In the genomic region with DNA sequence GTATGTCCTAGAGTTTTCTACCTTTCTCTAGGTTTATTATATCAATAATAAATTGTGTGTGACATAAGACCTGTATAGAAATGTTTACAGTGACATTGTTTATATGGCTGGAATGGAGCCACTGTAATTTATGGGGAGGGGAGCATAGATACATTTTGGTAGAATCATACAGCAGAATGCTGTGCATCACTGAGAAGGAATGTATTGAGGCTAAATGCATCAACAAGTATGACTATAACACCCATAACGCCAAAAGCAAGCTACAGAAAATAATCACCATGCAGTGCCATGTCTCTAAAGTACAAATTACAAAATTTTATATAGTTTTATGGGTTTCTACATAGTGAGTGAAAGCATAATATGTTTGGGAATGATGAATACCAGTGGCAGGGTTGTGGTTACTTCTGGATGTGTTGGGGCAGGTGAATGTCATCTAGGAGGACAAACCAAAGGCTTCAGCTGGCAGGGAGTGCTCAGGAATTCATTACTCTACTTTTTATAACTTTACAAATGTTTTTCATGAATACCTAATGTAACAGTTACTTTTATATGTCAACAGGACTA, we compare ENCODE assay signal across 14 cellular contexts.
DNase-seq lines count a peak whose midpoint lies in the region; ATAC-seq and TF ChIP-seq lines count a peak whose summit lies in the region.
"Had no signal": no experiment of that assay in that cellular context is flagged by ENCODE, and none has a peak within 500 bp of the region (broad histone marks: within the 10 kb centered on the region; RNA-seq: fewer than 3 reads in every experiment).

No MANE protein-coding gene starts in this region.

- H3K4me3 ChIP-seq in AG10803 (ENCODE audit: low read length) = no peak overlapping the region
- no peak overlapping the region for H3K4me3 ChIP-seq in adipocyte (ENCODE audit: low read length)
- no peak overlapping the region for H3K4me3 ChIP-seq in vagina

- H3K27ac ChIP-seq in foreskin keratinocyte = no peak overlapping the region
- no peak overlapping the region for H3K27ac ChIP-seq in vagina

- peaks cover 13% of the 10 kb centered on the region for H3K36me3 Mint-ChIP-seq in HFFc6 (ENCODE audit: low read depth)
- H3K36me3 Mint-ChIP-seq: CD4-positive, CD25-positive, alpha-beta regulatory T cell had no signal

- H3K36me3 ChIP-seq in adipocyte (ENCODE audit: control insufficient read depth, insufficient read depth, low read length, severe bottlenecking) (no peaks in the 10 kb centered on the region), vagina (no peaks in the 10 kb centered on the region)
- H3K36me3 ChIP-seq: BE2C had no signal

- no peak overlapping the region for H3K4me3 Mint-ChIP-seq in HFFc6
- H3K4me3 Mint-ChIP-seq: CD4-positive, CD25-positive, alpha-beta regulatory T cell; H9 had no signal

- DNase-seq in AG10803 (ENCODE audit: low read depth) (peak; percentile 12), HFFc6 (peak; percentile 28), adipocyte (ENCODE audit: low read depth) (peak; percentile 43), foreskin keratinocyte (peak; percentile 59 to 82), NCI-H82 treated with DMSO at 0.1 percent for 48 hours (lab: John Stamatoyannopoulos, UW; ENCODE audit: unreplicated experiment) (no peak), vagina (ENCODE audit: extremely low spot score in 2 of 2) (no peak), RPMI8226 (no peak)
- DNase-seq: BE2C; C1 segment of cervical spinal cord; Caco-2; CD4-positive, CD25-positive, alpha-beta regulatory T cell; GF-D8; H9 had no signal

- H3K27me3 Mint-ChIP-seq in HFFc6 (ENCODE audit: insufficient read depth) = no peaks in the 10 kb centered on the region
- H3K27me3 Mint-ChIP-seq: CD4-positive, CD25-positive, alpha-beta regulatory T cell had no signal

- H3K9me3 Mint-ChIP-seq in HFFc6 = peaks cover 20% of the 10 kb centered on the region

- peaks cover 8% of the 10 kb centered on the region for H3K9me3 ChIP-seq in adipocyte (ENCODE audit: control insufficient read depth, low read length)
- no peaks in the 10 kb centered on the region for H3K9me3 ChIP-seq in vagina
- H3K9me3 ChIP-seq: BE2C, Caco-2 had no signal

- ATAC-seq in foreskin keratinocyte = no peak
- ATAC-seq: HepG2 had no signal

- peaks cover 54% of the 10 kb centered on the region for H3K4me1 Mint-ChIP-seq in HFFc6 (ENCODE audit: low read depth)
- H3K4me1 Mint-ChIP-seq: CD4-positive, CD25-positive, alpha-beta regulatory T cell; H9 had no signal

- intact Hi-C loops in vagina (cut with DNase I) = no loop called here

- peak overlapping the region; percentile 36 for H3K27ac Mint-ChIP-seq in HFFc6
- H3K27ac Mint-ChIP-seq: CD4-positive, CD25-positive, alpha-beta regulatory T cell; H9 had no signal

- H3K27me3 ChIP-seq in adipocyte (replicated peaks; ENCODE audit: control insufficient read depth, insufficient read depth, low read length) = no peaks in the 10 kb centered on the region
- H3K27me3 ChIP-seq in foreskin keratinocyte = no peaks in the 10 kb centered on the region
- H3K27me3 ChIP-seq in vagina = no peaks in the 10 kb centered on the region
- H3K27me3 ChIP-seq: BE2C had no signal

- no peak overlapping the region for H3K9ac ChIP-seq in adipocyte (ENCODE audit: low read length)

- H3K4me1 ChIP-seq in adipocyte (ENCODE audit: control insufficient read depth, insufficient read depth, low read length) = no peaks in the 10 kb centered on the region
- H3K4me1 ChIP-seq in foreskin keratinocyte = no peaks in the 10 kb centered on the region
- H3K4me1 ChIP-seq in vagina = no peaks in the 10 kb centered on the region
- H3K4me1 ChIP-seq: BE2C, Caco-2 had no signal

- TF ChIP-seq CTCF in AG10803 (conservative IDR thresholded peaks at IDR 0.05; ENCODE audit: low read length) (no peak), HFFc6 (IDR thresholded peaks at IDR 0.05) (no peak), foreskin keratinocyte (conservative IDR thresholded peaks at IDR 0.05) (no peak), vagina (IDR thresholded peaks at IDR 0.05) (no peak)

- no peak for TF ChIP-seq POLR2A in vagina (IDR thresholded peaks at IDR 0.05)

Comparison
In these comparisons a context has a peak if more than half of its experiments do, and no peak if none do; other contexts are left out.
1. DNase-seq: peak in AG10803 (single experiment), HFFc6 (single experiment), adipocyte (single experiment) and foreskin keratinocyte (2 of 2); none in NCI-H82 treated with DMSO at 0.1 percent for 48 hours (single experiment), vagina (0 of 2) and RPMI8226 (single experiment).